In genomic region chr5:128111818-128112448, GRCh38 we compare ENCODE assay signal across 13 cellular contexts. TPM values are rescaled to one million over a fixed set of nuclear protein-coding genes. Genes with fewer than 3 reads are reported as not detected.
DNase-seq lines count a peak whose midpoint lies in the region; ATAC-seq and TF ChIP-seq lines count a peak whose summit lies in the region.
"Had no signal": no experiment of that assay in that cellular context is flagged by ENCODE, and none has a peak within 500 bp of the region (broad histone marks: within the 10 kb centered on the region; RNA-seq: fewer than 3 reads in every experiment).

No MANE protein-coding gene starts in this region.

- no peaks in the 10 kb centered on the region for H3K9me3 ChIP-seq in HAP-1
- H3K9me3 ChIP-seq: gastroesophageal sphincter had no signal

- H3K27me3 ChIP-seq in BJ (ENCODE audit: control insufficient read depth, insufficient read depth, low read length) = no peaks in the 10 kb centered on the region
- H3K27me3 ChIP-seq in HAP-1 (ENCODE audit: low read depth) = no peaks in the 10 kb centered on the region
- H3K27me3 ChIP-seq: gastroesophageal sphincter had no signal

- no peak for ATAC-seq in GM18498 (IDR thresholded peaks at IDR 0.05; ENCODE audit: unreplicated experiment)
- ATAC-seq: activated CD4-positive, alpha-beta T cell treated with anti-CD3 and anti-CD28 coated beads for 36 hours; gastroesophageal sphincter had no signal

- H3K4me1 ChIP-seq in HAP-1 = no peaks in the 10 kb centered on the region

- POLR2A ChIA-PET in BJ (lab: Charles Lee) = no interaction called here

- CTCF ChIA-PET in BJ (lab: Yijun Ruan, JAX) = interaction anchor here (1.2 to 1.3 kb wide), 2 partner anchors 89 to 548 kb away, joined by 3 read pairs; no protein-coding TSS in a partner anchor

- no peak overlapping the region for H3K4me3 ChIP-seq in BJ (ENCODE audit: low read depth, low read length)
- no peak overlapping the region for H3K4me3 ChIP-seq in astrocyte of the spinal cord (ENCODE audit: low read depth, low read length)
- no peak overlapping the region for H3K4me3 ChIP-seq in HAP-1
- H3K4me3 ChIP-seq: gastroesophageal sphincter had no signal

- in situ Hi-C loops in astrocyte of the spinal cord (cut with HindIII; ENCODE audit: low sequenced_read_pairs) = no loop called here
- in situ Hi-C loops in HAP-1 (cut with MboI; ENCODE audit: low sequenced_read_pairs) = no loop called here

- DNase-seq in BJ (ENCODE audit: low read depth) (peak; percentile 26), HS-5 (ENCODE audit: low read depth) (peak; percentile 14), astrocyte of the spinal cord (ENCODE audit: low read depth, low spot score) (peak; percentile 63), kidney glomerular epithelial cell (lab: John Stamatoyannopoulos, UW) (peak; percentile 63), SHP77 treated with DMSO at 0.1 percent for 48 hours (lab: John Stamatoyannopoulos, UW) (no peak), cerebellar cortex (ENCODE audit: low spot score) (no peak), HAP-1 (ENCODE audit: low spot score in 2 of 2) (no peak)
- DNase-seq: activated CD4-positive, alpha-beta T cell treated with anti-CD3 and anti-CD28 coated beads for 36 hours; activated T-cell treated with anti-CD3 and anti-CD28 coated beads, Interleukin-2, amount 50 U/mL, for 48 hours; CD4-positive, CD25-positive, alpha-beta regulatory T cell; NCI-H2029 treated with DMSO at 0.1 percent for 48 hours had no signal

- H3K36me3 ChIP-seq in BJ (ENCODE audit: control insufficient read depth, insufficient read depth, low read length) (peaks cover 2% of the 10 kb centered on the region), HAP-1 (replicated peaks) (peaks cover 17% of the 10 kb centered on the region)

- TF ChIP-seq CTCF in BJ (IDR thresholded peaks at IDR 0.05; ENCODE audit: insufficient read depth, low read depth, low read length) (no peak), astrocyte of the spinal cord (IDR thresholded peaks at IDR 0.05; ENCODE audit: low read depth, low read length) (no peak)

RNA-seq across cellular contexts. Expression of gene SLC12A2, which starts 28.4 kb away (rescaled TPM):
- 4.8 and 8.0 TPM in 2 replicates for polyA plus RNA-seq in BJ (2011; rRNA removed)
- 12.2 and 12.8 TPM in 2 replicates for polyA minus RNA-seq in BJ (2011; rRNA and poly(A)+ RNA removed)

Comparison
In these comparisons a context has a peak if more than half of its experiments do, and no peak if none do; other contexts are left out.
1. DNase-seq: peak in BJ (single experiment), HS-5 (single experiment), astrocyte of the spinal cord (single experiment) and kidney glomerular epithelial cell (single experiment); none in SHP77 treated with DMSO at 0.1 percent for 48 hours (single experiment), cerebellar cortex (single experiment) and HAP-1 (0 of 2).